In the genomic region with DNA sequence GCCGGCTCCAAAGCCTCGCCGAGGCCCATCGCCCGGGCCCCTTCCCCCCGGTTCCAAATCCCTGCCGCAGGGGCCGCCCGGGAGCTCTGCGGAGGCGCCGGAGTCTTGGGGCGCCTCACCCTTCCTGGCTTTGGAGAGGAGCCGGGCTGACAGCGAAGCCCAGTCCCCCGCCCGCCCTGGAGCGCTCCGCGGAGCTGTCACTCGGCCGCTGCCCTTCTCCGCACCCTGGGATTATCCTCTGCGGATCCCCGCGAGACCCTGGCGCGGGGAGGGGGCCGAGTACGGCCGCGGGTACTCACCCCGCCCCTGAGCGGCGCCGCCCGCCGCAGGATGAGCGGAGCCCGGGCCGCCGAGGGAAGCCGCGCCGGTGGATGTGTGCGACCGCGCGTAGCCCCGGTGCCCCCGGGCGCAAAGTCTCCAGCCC, we compare ENCODE assay signal across 8 cellular contexts. TPM values are rescaled to one million over a fixed set of nuclear protein-coding genes. Genes with fewer than 3 reads are reported as not detected.
DNase-seq lines count a peak whose midpoint lies in the region; ATAC-seq and TF ChIP-seq lines count a peak whose summit lies in the region.

No MANE protein-coding gene starts in this region.

- peaks cover 18% of the 10 kb centered on the region for H3K4me1 ChIP-seq in body of pancreas
- H3K4me1 ChIP-seq in thyroid gland: peaks cover 4 to 16% of the 10 kb centered on the region in 2 donors

- no peak for TF ChIP-seq CTCF in AG04449 (IDR thresholded peaks at IDR 0.05; ENCODE audit: insufficient read depth, low read length, missing control alignments)
- TF ChIP-seq CTCF in body of pancreas (IDR thresholded peaks at IDR 0.05): no peak
- TF ChIP-seq CTCF in thyroid gland (IDR thresholded peaks at IDR 0.05): no peak

- peaks cover 0 to 10% of the 10 kb centered on the region in 2 donors for H3K27me3 ChIP-seq in body of pancreas
- H3K27me3 ChIP-seq in thyroid gland: no peaks in the 10 kb centered on the region

- peak; percentile 50 for ATAC-seq in body of pancreas

- POLR2A ChIA-PET in AG04449 (lab: Yijun Ruan, JAX) (no interaction called here), HEK293T (lab: Yijun Ruan, JAX) (interaction anchor here (1.0 to 1.5 kb wide), 3 partner anchors 12 to 144 kb away, joined by 5 to 6 read pairs (median 5); partner anchors contain the start of gene RIPPLY2)

- intact Hi-C loops in body of pancreas (cut with DNase I) (no loop called here), thyroid gland (cut with DNase I) (no loop called here)

- H3K27ac ChIP-seq in body of pancreas: no peak overlapping the region
- H3K27ac ChIP-seq in thyroid gland: no peak overlapping the region

- H3K4me3 ChIP-seq in AG04449 (ENCODE audit: low read depth, low read length) (peak overlapping the region; percentile 44), body of pancreas (peak overlapping the region in 1 of 2 donors; percentile 43), thyroid gland (replicated peaks in 1 of 3) (peak overlapping the region in 2 of 3 donors; percentile 35 to 41)

- WGBS in body of pancreas, 2 donors: 1% methylated on average over 46 of the region's 52 CpGs; no CpG with 5 or more reads in 1 of the 2 donors
- WGBS in thyroid gland, 2 donors: 0% methylated on average over 15 of the region's 52 CpGs; no CpG with 5 or more reads in 1 of the 2 donors

- TF ChIP-seq POLR2A in body of pancreas (IDR thresholded peaks at IDR 0.05) (no peak), thyroid gland (IDR thresholded peaks at IDR 0.05) (no peak)

- no peaks in the 10 kb centered on the region for H3K9me3 ChIP-seq in body of pancreas
- no peaks in the 10 kb centered on the region for H3K9me3 ChIP-seq in thyroid gland

- CTCF ChIA-PET in AG04449 (lab: Yijun Ruan, JAX): no interaction called here
- CTCF ChIA-PET in HEK293T (lab: Yijun Ruan, JAX): interaction anchor here (0.6 to 1.3 kb wide), 3 partner anchors 15 to 93 kb away, joined by 3 to 4 read pairs (median 3); no protein-coding TSS in a partner anchor

- H3K36me3 ChIP-seq in body of pancreas (replicated peaks in 1 of 2; ENCODE audit: insufficient read depth in 1 of 2, low read depth in 2 of 2) (no peaks in the 10 kb centered on the region), thyroid gland (no peaks in the 10 kb centered on the region)

- no peak for DNase-seq in AG04449 (ENCODE audit: low read depth, low spot score)
- DNase-seq in HEK293T (ENCODE audit: extremely low spot score): peak; percentile 43
- peak in 1 of 4 donors; percentile 12 for DNase-seq in body of pancreas
- peak; percentile 20 for DNase-seq in kidney tubule cell (ENCODE audit: low spot score)
- DNase-seq in thyroid gland: peak in 1 of 2 donors; percentile 8
- no peak for DNase-seq in NCI-H510A treated with DMSO at 0.1 percent for 48 hours (lab: John Stamatoyannopoulos, UW)
- DNase-seq in SW480 (ENCODE audit: low spot score): no peak
- no peak for DNase-seq in glomerular visceral epithelial cell (ENCODE audit: extremely low spot score)

TF ChIP-seq in HEK293T, 16 proteins besides CTCF, POLR2A, EP300 and RAD21:
- TF ChIP-seq FOXK2 (IDR thresholded peaks at IDR 0.05): no peak
- TF ChIP-seq LEF1 (IDR thresholded peaks at IDR 0.05; ENCODE audit: borderline replicate concordance): no peak
- TF ChIP-seq ELF4 (IDR thresholded peaks at IDR 0.05): no peak
- TF ChIP-seq FOXA1 (IDR thresholded peaks at IDR 0.05): no peak
TF ChIP-seq in HEK293T: peak in this region for 0.

RNA-seq across cellular contexts. Expression of gene SNAP91, which starts 0.3 kb away (rescaled TPM):
- total RNA-seq in body of pancreas: 1 to 10 TPM in 1 of 2 donors, under 1 TPM in 1; 0.66 to 1.3 TPM
- total RNA-seq in thyroid gland: 1 to 10 TPM in 3 of 4 donors, under 1 TPM in 1; 0.50 to 3.4 (median 1.8) TPM

Comparison
In these comparisons a context has a peak if more than half of its experiments do, and no peak if none do; other contexts are left out.
1. DNase-seq: peak in HEK293T (single experiment) and kidney tubule cell (single experiment); none in AG04449 (single experiment), NCI-H510A treated with DMSO at 0.1 percent for 48 hours (single experiment), SW480 (single experiment) and glomerular visceral epithelial cell (single experiment).